In the genomic region with DNA sequence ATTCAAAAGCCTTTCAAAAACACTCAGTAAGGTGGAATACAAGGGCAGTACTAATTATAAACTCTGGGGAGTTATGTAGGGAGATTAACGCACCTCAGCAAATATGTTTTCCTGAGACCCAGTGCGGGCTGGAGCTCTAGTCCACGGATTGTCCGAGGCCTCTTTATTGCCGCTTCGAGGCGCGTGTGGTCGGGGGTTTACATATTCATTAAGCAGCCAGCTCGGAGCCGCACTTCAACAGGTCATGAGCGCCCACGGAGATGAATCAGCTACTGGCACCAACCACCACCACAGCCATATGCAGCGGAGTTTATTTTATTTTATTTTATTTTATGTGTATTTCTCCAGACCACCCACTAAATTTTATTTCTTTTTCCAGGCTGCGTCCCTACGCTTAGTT, we compare ENCODE assay signal across 15 cellular contexts.
"Had no signal": no experiment of that assay in that cellular context is flagged by ENCODE, and none has a peak within 500 bp of the region (broad histone marks: within the 10 kb centered on the region; RNA-seq: fewer than 3 reads in every experiment).

No MANE protein-coding gene starts in this region.

- DNase-seq: activated B cell treated with CpG ODN at 0.5 μM for 24 hours; activated CD4-positive, alpha-beta T cell treated with anti-CD3 and anti-CD28 coated beads, Interleukin-2, amount 50 U/mL, for 4 hours; activated CD8-positive, alpha-beta memory T cell treated with anti-CD3 and anti-CD28 coated beads, Interleukin-2, amount 10 ng/mL, durations not matched to agents 7 days and 5 days; activated effector memory CD4-positive, alpha-beta T cell treated with anti-CD3 and anti-CD28 coated beads, Interleukin-2, amount 50 U/mL, for 16 hours; activated T-cell treated with anti-CD3 and anti-CD28 coated beads, Interleukin-2, amount 50 U/mL, for 24 hours; caudate nucleus; effector CD4-positive, alpha-beta T cell; kidney glomerular epithelial cell; stimulated activated CD4-positive, alpha-beta T cell treated with anti-CD3 and anti-CD28 coated beads, Interleukin-4, amount 100 ng/mL, for 4 hours; T-helper 1 cell; thyroid gland had no signal

- H3K27me3 Mint-ChIP-seq: activated CD8-positive, alpha-beta memory T cell treated with anti-CD3 and anti-CD28 coated beads, Interleukin-2, amount 10 ng/mL, durations not matched to agents 7 days and 5 days; activated T-cell treated with anti-CD3 and anti-CD28 coated beads, Interleukin-2, amount 50 U/mL, for 24 hours had no signal

- H3K4me1 ChIP-seq: gastroesophageal sphincter, thyroid gland, vagina had no signal

- H3K4me3 ChIP-seq: coronary artery, gastroesophageal sphincter, thyroid gland, vagina had no signal

- H3K9me3 ChIP-seq: gastroesophageal sphincter, thyroid gland, vagina had no signal

- ATAC-seq: activated CD8-positive, alpha-beta memory T cell treated with anti-CD3 and anti-CD28 coated beads, Interleukin-2, amount 10 ng/mL, durations not matched to agents 7 days and 5 days; gastroesophageal sphincter had no signal

- H3K4me1 Mint-ChIP-seq: mesothelial cell of epicardium had no signal

- H3K36me3 Mint-ChIP-seq: activated CD8-positive, alpha-beta memory T cell treated with anti-CD3 and anti-CD28 coated beads, Interleukin-2, amount 10 ng/mL, durations not matched to agents 7 days and 5 days; mesothelial cell of epicardium had no signal

- H3K4me3 Mint-ChIP-seq: activated B cell treated with CpG ODN at 0.5 μM for 24 hours; activated CD8-positive, alpha-beta memory T cell treated with anti-CD3 and anti-CD28 coated beads, Interleukin-2, amount 10 ng/mL, durations not matched to agents 7 days and 5 days; mesothelial cell of epicardium had no signal

- H3K27me3 ChIP-seq: thyroid gland, vagina had no signal

- H3K27ac Mint-ChIP-seq: activated B cell treated with CpG ODN at 0.5 μM for 24 hours; activated CD8-positive, alpha-beta memory T cell treated with anti-CD3 and anti-CD28 coated beads, Interleukin-2, amount 10 ng/mL, durations not matched to agents 7 days and 5 days; activated T-cell treated with anti-CD3 and anti-CD28 coated beads, Interleukin-2, amount 50 U/mL, for 24 hours; mesothelial cell of epicardium had no signal

- H3K27ac ChIP-seq: coronary artery, gastroesophageal sphincter, thyroid gland, vagina had no signal

- H3K9me3 Mint-ChIP-seq: activated B cell treated with CpG ODN at 0.5 μM for 24 hours; activated T-cell treated with anti-CD3 and anti-CD28 coated beads, Interleukin-2, amount 50 U/mL, for 24 hours; mesothelial cell of epicardium had no signal

- H3K36me3 ChIP-seq: gastroesophageal sphincter, thyroid gland, vagina had no signal
